1 cellular context compared by ENCODE assay signal in the genomic region with DNA sequence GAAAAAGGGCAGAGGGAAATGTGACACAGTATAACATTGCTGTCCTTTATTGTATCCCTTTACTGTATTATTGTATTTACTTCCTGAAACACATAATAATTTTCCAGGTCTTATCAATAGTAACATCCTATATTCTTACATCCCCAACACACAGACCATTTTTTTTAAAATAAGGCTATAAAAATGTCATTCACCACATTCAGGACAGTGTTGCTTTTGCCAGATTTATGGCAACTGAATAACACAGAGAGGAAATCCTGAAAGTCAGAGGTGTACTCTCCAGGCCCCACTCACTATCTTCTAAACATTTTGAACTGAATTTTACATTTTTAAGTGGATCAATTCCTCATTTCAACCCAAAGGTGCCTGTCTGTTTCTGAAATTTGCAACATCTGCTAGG.
TF ChIP-seq lines count a peak whose summit lies in the region.

No MANE protein-coding gene starts in this region.

TF ChIP-seq in WTC11, 78 proteins besides CTCF, POLR2A, EP300 and RAD21 (continued from another document):
- TF ChIP-seq MLX (CRISPR knock-in tag; IDR thresholded peaks at IDR 0.05) (no peak), HMGA2 (CRISPR knock-in tag; IDR thresholded peaks at IDR 0.05) (no peak), NR3C1 (CRISPR knock-in tag; conservative IDR thresholded peaks at IDR 0.05; ENCODE audit: low read depth) (no peak)
